In the genomic region with DNA sequence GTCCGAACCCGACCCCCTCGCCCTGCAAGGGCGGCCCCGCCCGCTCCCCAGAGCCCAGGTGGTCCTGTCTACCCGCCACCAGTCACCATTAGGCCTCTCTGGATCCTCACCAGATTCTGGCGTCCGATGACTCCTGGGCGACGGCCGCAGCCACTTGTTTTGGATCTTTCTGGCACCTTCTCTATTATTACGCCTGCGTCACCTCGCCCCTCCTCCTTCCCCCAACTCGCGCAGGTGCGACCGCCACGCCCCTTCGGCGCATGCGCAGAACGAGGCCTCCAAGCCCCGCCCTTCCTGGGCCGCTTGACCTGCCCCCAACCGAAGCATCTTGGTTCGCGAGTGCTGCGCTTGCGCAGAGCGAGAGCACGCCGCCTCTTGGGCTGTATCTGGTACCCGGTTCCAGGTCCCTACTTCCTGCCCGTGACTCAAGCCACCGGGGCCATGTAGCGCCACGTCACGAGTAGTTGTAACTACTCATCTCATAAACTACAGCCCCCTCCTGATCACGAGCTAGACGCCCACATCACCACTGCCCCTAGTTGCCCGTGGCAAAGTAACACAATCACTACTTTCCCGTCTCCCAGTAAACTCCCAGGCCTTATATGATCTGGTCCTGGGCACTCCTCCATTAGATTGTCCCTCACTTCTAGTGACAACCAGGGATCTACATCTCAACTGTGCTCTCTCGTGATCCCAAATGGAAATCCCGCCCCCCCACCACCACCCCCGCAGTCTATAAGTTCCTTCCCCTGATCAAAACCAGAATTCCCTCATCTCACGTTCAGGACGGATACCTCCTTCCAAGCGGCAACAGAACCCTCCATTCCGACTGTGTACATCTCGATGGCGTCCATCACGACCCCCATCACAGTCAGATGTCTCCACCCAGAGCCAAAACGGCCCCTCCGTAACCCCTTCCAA, we compare ENCODE assay signal across 1 cellular context.
TF ChIP-seq lines count a peak whose summit lies in the region.

A gene with protein sequence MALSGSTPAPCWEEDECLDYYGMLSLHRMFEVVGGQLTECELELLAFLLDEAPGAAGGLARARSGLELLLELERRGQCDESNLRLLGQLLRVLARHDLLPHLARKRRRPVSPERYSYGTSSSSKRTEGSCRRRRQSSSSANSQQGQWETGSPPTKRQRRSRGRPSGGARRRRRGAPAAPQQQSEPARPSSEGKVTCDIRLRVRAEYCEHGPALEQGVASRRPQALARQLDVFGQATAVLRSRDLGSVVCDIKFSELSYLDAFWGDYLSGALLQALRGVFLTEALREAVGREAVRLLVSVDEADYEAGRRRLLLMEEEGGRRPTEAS (minus strand): TSS at position 156 of the 921 bp plus-strand sequence. CDS start 670 bp downstream, outside the sequence.

TF ChIP-seq in HCT116, 20 proteins besides CTCF, POLR2A, EP300 and RAD21 (continued from another document):
- TF ChIP-seq, protein P1, sequence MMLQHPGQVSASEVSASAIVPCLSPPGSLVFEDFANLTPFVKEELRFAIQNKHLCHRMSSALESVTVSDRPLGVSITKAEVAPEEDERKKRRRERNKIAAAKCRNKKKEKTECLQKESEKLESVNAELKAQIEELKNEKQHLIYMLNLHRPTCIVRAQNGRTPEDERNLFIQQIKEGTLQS (IDR thresholded peaks at IDR 0.05), result no peak
- TF ChIP-seq ELF1 (IDR thresholded peaks at IDR 0.05; ENCODE audit: borderline replicate concordance, low read depth) (no peak), EZH2 (IDR thresholded peaks at IDR 0.05) (no peak), SIN3A (IDR thresholded peaks at IDR 0.05; ENCODE audit: low read depth) (no peak), YY1 (IDR thresholded peaks at IDR 0.05; ENCODE audit: extremely low read depth, insufficient replicate concordance, low read depth, low read length) (peak; percentile 3), FOSL1 (IDR thresholded peaks at IDR 0.05; ENCODE audit: low read depth) (no peak)
- TF ChIP-seq, protein P2, sequence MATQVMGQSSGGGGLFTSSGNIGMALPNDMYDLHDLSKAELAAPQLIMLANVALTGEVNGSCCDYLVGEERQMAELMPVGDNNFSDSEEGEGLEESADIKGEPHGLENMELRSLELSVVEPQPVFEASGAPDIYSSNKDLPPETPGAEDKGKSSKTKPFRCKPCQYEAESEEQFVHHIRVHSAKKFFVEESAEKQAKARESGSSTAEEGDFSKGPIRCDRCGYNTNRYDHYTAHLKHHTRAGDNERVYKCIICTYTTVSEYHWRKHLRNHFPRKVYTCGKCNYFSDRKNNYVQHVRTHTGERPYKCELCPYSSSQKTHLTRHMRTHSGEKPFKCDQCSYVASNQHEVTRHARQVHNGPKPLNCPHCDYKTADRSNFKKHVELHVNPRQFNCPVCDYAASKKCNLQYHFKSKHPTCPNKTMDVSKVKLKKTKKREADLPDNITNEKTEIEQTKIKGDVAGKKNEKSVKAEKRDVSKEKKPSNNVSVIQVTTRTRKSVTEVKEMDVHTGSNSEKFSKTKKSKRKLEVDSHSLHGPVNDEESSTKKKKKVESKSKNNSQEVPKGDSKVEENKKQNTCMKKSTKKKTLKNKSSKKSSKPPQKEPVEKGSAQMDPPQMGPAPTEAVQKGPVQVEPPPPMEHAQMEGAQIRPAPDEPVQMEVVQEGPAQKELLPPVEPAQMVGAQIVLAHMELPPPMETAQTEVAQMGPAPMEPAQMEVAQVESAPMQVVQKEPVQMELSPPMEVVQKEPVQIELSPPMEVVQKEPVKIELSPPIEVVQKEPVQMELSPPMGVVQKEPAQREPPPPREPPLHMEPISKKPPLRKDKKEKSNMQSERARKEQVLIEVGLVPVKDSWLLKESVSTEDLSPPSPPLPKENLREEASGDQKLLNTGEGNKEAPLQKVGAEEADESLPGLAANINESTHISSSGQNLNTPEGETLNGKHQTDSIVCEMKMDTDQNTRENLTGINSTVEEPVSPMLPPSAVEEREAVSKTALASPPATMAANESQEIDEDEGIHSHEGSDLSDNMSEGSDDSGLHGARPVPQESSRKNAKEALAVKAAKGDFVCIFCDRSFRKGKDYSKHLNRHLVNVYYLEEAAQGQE (IDR thresholded peaks at IDR 0.05; ENCODE audit: low read depth), result no peak
TF ChIP-seq in HCT116: peak in this region for 6.
